In the genomic region with DNA sequence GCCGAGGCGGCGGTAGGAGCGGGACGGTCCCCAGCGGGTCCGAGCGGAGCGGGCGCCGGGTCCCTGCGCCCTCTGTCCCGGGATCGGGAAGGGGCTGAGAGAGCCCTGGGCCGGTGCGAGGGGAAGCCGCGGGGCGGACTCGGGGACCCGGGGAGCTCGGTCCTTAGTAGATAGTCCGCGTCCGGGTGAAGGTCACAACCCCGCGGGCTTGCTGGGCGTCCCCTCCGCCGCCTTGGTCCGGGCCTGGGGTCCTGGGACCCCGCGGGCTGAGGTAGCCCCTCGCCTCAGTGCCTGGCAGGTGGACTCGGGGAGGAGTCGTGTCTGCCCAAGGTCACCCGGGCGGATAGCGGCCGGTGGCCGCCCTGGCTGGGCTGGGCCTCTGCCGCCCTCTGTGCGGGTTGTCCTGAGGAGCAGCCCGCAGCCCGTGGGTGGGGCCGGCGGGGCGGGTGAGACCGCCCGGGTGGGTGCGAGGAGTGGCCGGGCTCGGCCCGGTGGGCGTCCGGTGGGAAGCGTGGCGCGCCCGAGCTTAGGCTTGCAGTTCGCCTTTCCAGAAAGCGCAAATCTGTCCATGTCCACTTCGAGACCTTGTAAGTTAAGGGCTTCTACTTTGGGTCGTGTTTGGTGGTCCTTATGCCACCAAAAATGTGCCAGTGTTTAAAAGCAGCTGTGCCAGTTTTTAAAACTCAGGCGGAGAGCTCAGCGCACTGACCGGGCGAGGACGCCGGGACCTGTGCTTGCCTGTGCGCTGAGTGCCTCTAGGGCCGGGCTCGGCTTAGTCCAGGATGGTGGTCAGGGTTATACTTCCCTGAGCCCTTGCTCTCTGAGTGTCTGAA, we compare ENCODE assay signal across 1 cellular context.
TF ChIP-seq lines count a peak whose summit lies in the region.

No MANE protein-coding gene starts in this region.

TF ChIP-seq in HepG2, 621 proteins besides CTCF, POLR2A, EP300 and RAD21 (continued from another document and continues in another):
- TF ChIP-seq, protein P1, sequence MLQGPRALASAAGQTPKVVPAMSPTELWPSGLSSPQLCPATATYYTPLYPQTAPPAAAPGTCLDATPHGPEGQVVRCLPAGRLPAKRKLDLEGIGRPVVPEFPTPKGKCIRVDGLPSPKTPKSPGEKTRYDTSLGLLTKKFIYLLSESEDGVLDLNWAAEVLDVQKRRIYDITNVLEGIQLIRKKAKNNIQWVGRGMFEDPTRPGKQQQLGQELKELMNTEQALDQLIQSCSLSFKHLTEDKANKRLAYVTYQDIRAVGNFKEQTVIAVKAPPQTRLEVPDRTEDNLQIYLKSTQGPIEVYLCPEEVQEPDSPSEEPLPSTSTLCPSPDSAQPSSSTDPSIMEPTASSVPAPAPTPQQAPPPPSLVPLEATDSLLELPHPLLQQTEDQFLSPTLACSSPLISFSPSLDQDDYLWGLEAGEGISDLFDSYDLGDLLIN (CRISPR knock-in tag; IDR thresholded peaks at IDR 0.05; ENCODE audit: borderline replicate concordance): no peak
- TF ChIP-seq EHMT2 (IDR thresholded peaks at IDR 0.05; ENCODE audit: borderline replicate concordance, low read depth, low read length) (no peak), GLI4 (CRISPR knock-in tag; IDR thresholded peaks at IDR 0.05; ENCODE audit: borderline replicate concordance) (0 out of 2 replicates have a peak, but pooled peaks have one; percentile 55), PPARG (CRISPR knock-in tag; conservative IDR thresholded peaks at IDR 0.05) (no peak), ZFAT (CRISPR knock-in tag; conservative IDR thresholded peaks at IDR 0.05) (no peak), MZF1 (CRISPR knock-in tag; IDR thresholded peaks at IDR 0.05; ENCODE audit: borderline replicate concordance) (no peak), NPAS2 (CRISPR knock-in tag; IDR thresholded peaks at IDR 0.05; ENCODE audit: borderline replicate concordance) (no peak), U2AF1 (optimal IDR thresholded peaks at IDR 0.05; ENCODE audit: low read depth, low read length) (no peak), NFIC (IDR thresholded peaks at IDR 0.05; ENCODE audit: low read length) (no peak), POGZ (CRISPR knock-in tag; IDR thresholded peaks at IDR 0.05) (0 out of 2 replicates have a peak, but pooled peaks have one; percentile 21), GATAD1 (CRISPR knock-in tag; IDR thresholded peaks at IDR 0.05) (no peak), HMGA1 (CRISPR knock-in tag; conservative IDR thresholded peaks at IDR 0.05) (no peak), SSRP1 (CRISPR knock-in tag; IDR thresholded peaks at IDR 0.05) (no peak), ATF7 (IDR thresholded peaks at IDR 0.05) (no peak), ATF7 (CRISPR knock-in tag; IDR thresholded peaks at IDR 0.05) (no peak), PHF8 (CRISPR knock-in tag; IDR thresholded peaks at IDR 0.05) (peak; percentile 42), ZBTB20 (CRISPR knock-in tag; IDR thresholded peaks at IDR 0.05; ENCODE audit: borderline replicate concordance, low read depth) (no peak), ZNF547 (CRISPR knock-in tag; IDR thresholded peaks at IDR 0.05) (peak; percentile 71), ZNF749 (CRISPR knock-in tag; IDR thresholded peaks at IDR 0.05; ENCODE audit: borderline replicate concordance) (no peak), SAFB2 (CRISPR knock-in tag; IDR thresholded peaks at IDR 0.05; ENCODE audit: borderline replicate concordance, low read depth) (no peak), ZNF446 (CRISPR knock-in tag; IDR thresholded peaks at IDR 0.05) (no peak), FOXJ3 (CRISPR knock-in tag; IDR thresholded peaks at IDR 0.05; ENCODE audit: borderline replicate concordance) (no peak), EED (CRISPR knock-in tag; IDR thresholded peaks at IDR 0.05) (no peak), ZNF468 (CRISPR knock-in tag; IDR thresholded peaks at IDR 0.05) (no peak)
- TF ChIP-seq, protein P2, sequence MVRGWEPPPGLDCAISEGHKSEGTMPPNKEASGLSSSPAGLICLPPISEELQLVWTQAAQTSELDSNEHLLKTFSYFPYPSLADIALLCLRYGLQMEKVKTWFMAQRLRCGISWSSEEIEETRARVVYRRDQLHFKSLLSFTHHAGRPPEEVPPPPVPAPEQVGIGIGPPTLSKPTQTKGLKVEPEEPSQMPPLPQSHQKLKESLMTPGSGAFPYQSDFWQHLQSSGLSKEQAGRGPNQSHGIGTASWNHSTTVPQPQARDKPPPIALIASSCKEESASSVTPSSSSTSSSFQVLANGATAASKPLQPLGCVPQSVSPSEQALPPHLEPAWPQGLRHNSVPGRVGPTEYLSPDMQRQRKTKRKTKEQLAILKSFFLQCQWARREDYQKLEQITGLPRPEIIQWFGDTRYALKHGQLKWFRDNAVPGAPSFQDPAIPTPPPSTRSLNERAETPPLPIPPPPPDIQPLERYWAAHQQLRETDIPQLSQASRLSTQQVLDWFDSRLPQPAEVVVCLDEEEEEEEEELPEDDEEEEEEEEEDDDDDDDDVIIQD (CRISPR knock-in tag; IDR thresholded peaks at IDR 0.05; ENCODE audit: low read depth): no peak
- TF ChIP-seq, protein P3, sequence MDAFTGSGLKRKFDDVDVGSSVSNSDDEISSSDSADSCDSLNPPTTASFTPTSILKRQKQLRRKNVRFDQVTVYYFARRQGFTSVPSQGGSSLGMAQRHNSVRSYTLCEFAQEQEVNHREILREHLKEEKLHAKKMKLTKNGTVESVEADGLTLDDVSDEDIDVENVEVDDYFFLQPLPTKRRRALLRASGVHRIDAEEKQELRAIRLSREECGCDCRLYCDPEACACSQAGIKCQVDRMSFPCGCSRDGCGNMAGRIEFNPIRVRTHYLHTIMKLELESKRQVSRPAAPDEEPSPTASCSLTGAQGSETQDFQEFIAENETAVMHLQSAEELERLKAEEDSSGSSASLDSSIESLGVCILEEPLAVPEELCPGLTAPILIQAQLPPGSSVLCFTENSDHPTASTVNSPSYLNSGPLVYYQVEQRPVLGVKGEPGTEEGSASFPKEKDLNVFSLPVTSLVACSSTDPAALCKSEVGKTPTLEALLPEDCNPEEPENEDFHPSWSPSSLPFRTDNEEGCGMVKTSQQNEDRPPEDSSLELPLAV (CRISPR knock-in tag; conservative IDR thresholded peaks at IDR 0.05; ENCODE audit: low read depth): no peak
- TF ChIP-seq, protein P4, sequence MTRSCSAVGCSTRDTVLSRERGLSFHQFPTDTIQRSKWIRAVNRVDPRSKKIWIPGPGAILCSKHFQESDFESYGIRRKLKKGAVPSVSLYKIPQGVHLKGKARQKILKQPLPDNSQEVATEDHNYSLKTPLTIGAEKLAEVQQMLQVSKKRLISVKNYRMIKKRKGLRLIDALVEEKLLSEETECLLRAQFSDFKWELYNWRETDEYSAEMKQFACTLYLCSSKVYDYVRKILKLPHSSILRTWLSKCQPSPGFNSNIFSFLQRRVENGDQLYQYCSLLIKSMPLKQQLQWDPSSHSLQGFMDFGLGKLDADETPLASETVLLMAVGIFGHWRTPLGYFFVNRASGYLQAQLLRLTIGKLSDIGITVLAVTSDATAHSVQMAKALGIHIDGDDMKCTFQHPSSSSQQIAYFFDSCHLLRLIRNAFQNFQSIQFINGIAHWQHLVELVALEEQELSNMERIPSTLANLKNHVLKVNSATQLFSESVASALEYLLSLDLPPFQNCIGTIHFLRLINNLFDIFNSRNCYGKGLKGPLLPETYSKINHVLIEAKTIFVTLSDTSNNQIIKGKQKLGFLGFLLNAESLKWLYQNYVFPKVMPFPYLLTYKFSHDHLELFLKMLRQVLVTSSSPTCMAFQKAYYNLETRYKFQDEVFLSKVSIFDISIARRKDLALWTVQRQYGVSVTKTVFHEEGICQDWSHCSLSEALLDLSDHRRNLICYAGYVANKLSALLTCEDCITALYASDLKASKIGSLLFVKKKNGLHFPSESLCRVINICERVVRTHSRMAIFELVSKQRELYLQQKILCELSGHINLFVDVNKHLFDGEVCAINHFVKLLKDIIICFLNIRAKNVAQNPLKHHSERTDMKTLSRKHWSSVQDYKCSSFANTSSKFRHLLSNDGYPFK (CRISPR knock-in tag; IDR thresholded peaks at IDR 0.05; ENCODE audit: borderline replicate concordance): no peak
- TF ChIP-seq, protein P5, sequence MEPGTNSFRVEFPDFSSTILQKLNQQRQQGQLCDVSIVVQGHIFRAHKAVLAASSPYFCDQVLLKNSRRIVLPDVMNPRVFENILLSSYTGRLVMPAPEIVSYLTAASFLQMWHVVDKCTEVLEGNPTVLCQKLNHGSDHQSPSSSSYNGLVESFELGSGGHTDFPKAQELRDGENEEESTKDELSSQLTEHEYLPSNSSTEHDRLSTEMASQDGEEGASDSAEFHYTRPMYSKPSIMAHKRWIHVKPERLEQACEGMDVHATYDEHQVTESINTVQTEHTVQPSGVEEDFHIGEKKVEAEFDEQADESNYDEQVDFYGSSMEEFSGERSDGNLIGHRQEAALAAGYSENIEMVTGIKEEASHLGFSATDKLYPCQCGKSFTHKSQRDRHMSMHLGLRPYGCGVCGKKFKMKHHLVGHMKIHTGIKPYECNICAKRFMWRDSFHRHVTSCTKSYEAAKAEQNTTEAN (CRISPR knock-in tag; conservative IDR thresholded peaks at IDR 0.05): no peak
- TF ChIP-seq, protein P6, sequence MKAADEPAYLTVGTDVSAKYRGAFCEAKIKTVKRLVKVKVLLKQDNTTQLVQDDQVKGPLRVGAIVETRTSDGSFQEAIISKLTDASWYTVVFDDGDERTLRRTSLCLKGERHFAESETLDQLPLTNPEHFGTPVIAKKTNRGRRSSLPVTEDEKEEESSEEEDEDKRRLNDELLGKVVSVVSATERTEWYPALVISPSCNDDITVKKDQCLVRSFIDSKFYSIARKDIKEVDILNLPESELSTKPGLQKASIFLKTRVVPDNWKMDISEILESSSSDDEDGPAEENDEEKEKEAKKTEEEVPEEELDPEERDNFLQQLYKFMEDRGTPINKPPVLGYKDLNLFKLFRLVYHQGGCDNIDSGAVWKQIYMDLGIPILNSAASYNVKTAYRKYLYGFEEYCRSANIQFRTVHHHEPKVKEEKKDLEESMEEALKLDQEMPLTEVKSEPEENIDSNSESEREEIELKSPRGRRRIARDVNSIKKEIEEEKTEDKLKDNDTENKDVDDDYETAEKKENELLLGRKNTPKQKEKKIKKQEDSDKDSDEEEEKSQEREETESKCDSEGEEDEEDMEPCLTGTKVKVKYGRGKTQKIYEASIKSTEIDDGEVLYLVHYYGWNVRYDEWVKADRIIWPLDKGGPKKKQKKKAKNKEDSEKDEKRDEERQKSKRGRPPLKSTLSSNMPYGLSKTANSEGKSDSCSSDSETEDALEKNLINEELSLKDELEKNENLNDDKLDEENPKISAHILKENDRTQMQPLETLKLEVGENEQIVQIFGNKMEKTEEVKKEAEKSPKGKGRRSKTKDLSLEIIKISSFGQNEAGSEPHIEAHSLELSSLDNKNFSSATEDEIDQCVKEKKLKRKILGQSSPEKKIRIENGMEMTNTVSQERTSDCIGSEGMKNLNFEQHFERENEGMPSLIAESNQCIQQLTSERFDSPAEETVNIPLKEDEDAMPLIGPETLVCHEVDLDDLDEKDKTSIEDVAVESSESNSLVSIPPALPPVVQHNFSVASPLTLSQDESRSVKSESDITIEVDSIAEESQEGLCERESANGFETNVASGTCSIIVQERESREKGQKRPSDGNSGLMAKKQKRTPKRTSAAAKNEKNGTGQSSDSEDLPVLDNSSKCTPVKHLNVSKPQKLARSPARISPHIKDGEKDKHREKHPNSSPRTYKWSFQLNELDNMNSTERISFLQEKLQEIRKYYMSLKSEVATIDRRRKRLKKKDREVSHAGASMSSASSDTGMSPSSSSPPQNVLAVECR (CRISPR knock-in tag; IDR thresholded peaks at IDR 0.05; ENCODE audit: borderline replicate concordance): peak; percentile 55; the same call in 1 of the 2 replicates
- TF ChIP-seq, protein P7, sequence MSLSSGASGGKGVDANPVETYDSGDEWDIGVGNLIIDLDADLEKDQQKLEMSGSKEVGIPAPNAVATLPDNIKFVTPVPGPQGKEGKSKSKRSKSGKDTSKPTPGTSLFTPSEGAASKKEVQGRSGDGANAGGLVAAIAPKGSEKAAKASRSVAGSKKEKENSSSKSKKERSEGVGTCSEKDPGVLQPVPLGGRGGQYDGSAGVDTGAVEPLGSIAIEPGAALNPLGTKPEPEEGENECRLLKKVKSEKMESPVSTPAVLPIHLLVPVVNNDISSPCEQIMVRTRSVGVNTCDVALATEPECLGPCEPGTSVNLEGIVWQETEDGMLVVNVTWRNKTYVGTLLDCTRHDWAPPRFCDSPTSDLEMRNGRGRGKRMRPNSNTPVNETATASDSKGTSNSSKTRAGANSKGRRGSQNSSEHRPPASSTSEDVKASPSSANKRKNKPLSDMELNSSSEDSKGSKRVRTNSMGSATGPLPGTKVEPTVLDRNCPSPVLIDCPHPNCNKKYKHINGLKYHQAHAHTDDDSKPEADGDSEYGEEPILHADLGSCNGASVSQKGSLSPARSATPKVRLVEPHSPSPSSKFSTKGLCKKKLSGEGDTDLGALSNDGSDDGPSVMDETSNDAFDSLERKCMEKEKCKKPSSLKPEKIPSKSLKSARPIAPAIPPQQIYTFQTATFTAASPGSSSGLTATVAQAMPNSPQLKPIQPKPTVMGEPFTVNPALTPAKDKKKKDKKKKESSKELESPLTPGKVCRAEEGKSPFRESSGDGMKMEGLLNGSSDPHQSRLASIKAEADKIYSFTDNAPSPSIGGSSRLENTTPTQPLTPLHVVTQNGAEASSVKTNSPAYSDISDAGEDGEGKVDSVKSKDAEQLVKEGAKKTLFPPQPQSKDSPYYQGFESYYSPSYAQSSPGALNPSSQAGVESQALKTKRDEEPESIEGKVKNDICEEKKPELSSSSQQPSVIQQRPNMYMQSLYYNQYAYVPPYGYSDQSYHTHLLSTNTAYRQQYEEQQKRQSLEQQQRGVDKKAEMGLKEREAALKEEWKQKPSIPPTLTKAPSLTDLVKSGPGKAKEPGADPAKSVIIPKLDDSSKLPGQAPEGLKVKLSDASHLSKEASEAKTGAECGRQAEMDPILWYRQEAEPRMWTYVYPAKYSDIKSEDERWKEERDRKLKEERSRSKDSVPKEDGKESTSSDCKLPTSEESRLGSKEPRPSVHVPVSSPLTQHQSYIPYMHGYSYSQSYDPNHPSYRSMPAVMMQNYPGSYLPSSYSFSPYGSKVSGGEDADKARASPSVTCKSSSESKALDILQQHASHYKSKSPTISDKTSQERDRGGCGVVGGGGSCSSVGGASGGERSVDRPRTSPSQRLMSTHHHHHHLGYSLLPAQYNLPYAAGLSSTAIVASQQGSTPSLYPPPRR (CRISPR knock-in tag; IDR thresholded peaks at IDR 0.05; ENCODE audit: borderline replicate concordance): no peak
- TF ChIP-seq, protein P8, sequence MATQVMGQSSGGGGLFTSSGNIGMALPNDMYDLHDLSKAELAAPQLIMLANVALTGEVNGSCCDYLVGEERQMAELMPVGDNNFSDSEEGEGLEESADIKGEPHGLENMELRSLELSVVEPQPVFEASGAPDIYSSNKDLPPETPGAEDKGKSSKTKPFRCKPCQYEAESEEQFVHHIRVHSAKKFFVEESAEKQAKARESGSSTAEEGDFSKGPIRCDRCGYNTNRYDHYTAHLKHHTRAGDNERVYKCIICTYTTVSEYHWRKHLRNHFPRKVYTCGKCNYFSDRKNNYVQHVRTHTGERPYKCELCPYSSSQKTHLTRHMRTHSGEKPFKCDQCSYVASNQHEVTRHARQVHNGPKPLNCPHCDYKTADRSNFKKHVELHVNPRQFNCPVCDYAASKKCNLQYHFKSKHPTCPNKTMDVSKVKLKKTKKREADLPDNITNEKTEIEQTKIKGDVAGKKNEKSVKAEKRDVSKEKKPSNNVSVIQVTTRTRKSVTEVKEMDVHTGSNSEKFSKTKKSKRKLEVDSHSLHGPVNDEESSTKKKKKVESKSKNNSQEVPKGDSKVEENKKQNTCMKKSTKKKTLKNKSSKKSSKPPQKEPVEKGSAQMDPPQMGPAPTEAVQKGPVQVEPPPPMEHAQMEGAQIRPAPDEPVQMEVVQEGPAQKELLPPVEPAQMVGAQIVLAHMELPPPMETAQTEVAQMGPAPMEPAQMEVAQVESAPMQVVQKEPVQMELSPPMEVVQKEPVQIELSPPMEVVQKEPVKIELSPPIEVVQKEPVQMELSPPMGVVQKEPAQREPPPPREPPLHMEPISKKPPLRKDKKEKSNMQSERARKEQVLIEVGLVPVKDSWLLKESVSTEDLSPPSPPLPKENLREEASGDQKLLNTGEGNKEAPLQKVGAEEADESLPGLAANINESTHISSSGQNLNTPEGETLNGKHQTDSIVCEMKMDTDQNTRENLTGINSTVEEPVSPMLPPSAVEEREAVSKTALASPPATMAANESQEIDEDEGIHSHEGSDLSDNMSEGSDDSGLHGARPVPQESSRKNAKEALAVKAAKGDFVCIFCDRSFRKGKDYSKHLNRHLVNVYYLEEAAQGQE (IDR thresholded peaks at IDR 0.05; ENCODE audit: borderline replicate concordance in 1 of 2, low read depth in 1 of 2, low read length in 2 of 2): no peak
